Comparison of ENCODE assay signal across 27 cellular contexts in genomic region chr2:100124746-100125145, GRCh38. TPM values are rescaled to one million over a fixed set of nuclear protein-coding genes. Genes with fewer than 3 reads are reported as not detected.
DNase-seq lines count a peak whose midpoint lies in the region; ATAC-seq, FAIRE-seq and TF ChIP-seq lines count a peak whose summit lies in the region.
"Had no signal": no experiment of that assay in that cellular context is flagged by ENCODE, and none has a peak within 500 bp of the region (broad histone marks: within the 10 kb centered on the region; RNA-seq: fewer than 3 reads in every experiment).

No MANE protein-coding gene starts in this region.

- DNase-seq in COLO829 (ENCODE audit: low spot score) = peak; percentile 9
- DNase-seq in M059J (ENCODE audit: low read depth) = peak; percentile 74
- peak; percentile 16 for DNase-seq in bronchial epithelial cell (ENCODE audit: low read depth)
- no peak for DNase-seq in memory B cell (ENCODE audit: low spot score in 2 of 2)
- no peak for DNase-seq in middle frontal gyrus (ENCODE audit: extremely low spot score, low spot score)
- DNase-seq in DMS 273 (lab: John Stamatoyannopoulos, UW; ENCODE audit: unreplicated experiment) = no peak
- no peak for DNase-seq in SIG-M5 treated with dmso at 0.1 percent for 504 hours (lab: John Stamatoyannopoulos, UW; ENCODE audit: unreplicated experiment)
- DNase-seq: activated CD4-positive, alpha-beta T cell treated with anti-CD3 and anti-CD28 coated beads for 48 hours; activated CD8-positive, alpha-beta memory T cell treated with anti-CD3 and anti-CD28 coated beads for 24 hours; activated gamma-delta T cell; GOT3; HFFc6; IMR-90; kidney glomerular epithelial cell; lower lobe of right lung; NCI-H1092; NCI-H2029; posterior cingulate gyrus; stimulated activated CD4-positive, alpha-beta T cell treated with anti-CD3 and anti-CD28 coated beads, Interleukin-4, amount 100 ng/mL, for 24 hours; upper lobe of right lung had no signal

- no peak for TF ChIP-seq CTCF in bronchial epithelial cell (IDR thresholded peaks at IDR 0.05; ENCODE audit: insufficient read depth, low read length, severe bottlenecking)

- H3K27me3 Mint-ChIP-seq in memory B cell = no peaks in the 10 kb centered on the region

- peak overlapping the region; percentile 15 for H3K27ac Mint-ChIP-seq in memory B cell
- H3K27ac Mint-ChIP-seq: HFFc6; stimulated activated effector memory CD8-positive, alpha-beta T cell treated with anti-CD3 and anti-CD28 coated beads, Interleukin-12 subunit alpha, Interleukin-12 subunit beta, amount 100 ng/mL, for 72 hours; T-helper 2 cell treated with Interferon-gamma antibody and Interleukin-4, amounts not matched to agents 5 μg/mL and 100 μg/mL, for 36 hours had no signal

- no peaks in the 10 kb centered on the region for H3K27me3 ChIP-seq in bronchial epithelial cell (ENCODE audit: control insufficient read depth, insufficient read depth, low read length)
- H3K27me3 ChIP-seq: BLaER1 treated with 17β-estradiol and CSF1 and Interleukin-3, amounts not matched to agents 10 nM and 100 nM; upper lobe of right lung had no signal

- no peaks in the 10 kb centered on the region for H3K36me3 ChIP-seq in bronchial epithelial cell (ENCODE audit: control insufficient read depth, insufficient read depth, low read length)
- H3K36me3 ChIP-seq: lower lobe of right lung, upper lobe of right lung had no signal

- no peaks in the 10 kb centered on the region for H3K9me3 Mint-ChIP-seq in memory B cell
- H3K9me3 Mint-ChIP-seq: HFFc6; stimulated activated effector memory CD8-positive, alpha-beta T cell treated with anti-CD3 and anti-CD28 coated beads, Interleukin-12 subunit alpha, Interleukin-12 subunit beta, amount 100 ng/mL, for 72 hours; T-helper 2 cell treated with Interferon-gamma antibody and Interleukin-4, amounts not matched to agents 5 μg/mL and 100 μg/mL, for 36 hours had no signal

- no peak for ATAC-seq in memory B cell (ENCODE audit: low read depth)
- ATAC-seq in GM21526 (IDR thresholded peaks at IDR 0.05; ENCODE audit: low FRiP score, unreplicated experiment) = no peak
- ATAC-seq: lower lobe of right lung; sciatic nerve; SK-N-SH treated with all-trans-retinoic acid at 6 μM for 48 hours; stimulated activated effector memory CD8-positive, alpha-beta T cell treated with anti-CD3 and anti-CD28 coated beads, Interleukin-12 subunit alpha, Interleukin-12 subunit beta, amount 100 ng/mL, for 72 hours; upper lobe of right lung had no signal

- H3K36me3 Mint-ChIP-seq in memory B cell = peaks cover 58% of the 10 kb centered on the region
- H3K36me3 Mint-ChIP-seq: stimulated activated effector memory CD8-positive, alpha-beta T cell treated with anti-CD3 and anti-CD28 coated beads, Interleukin-12 subunit alpha, Interleukin-12 subunit beta, amount 100 ng/mL, for 72 hours had no signal

- H3K4me1 Mint-ChIP-seq in memory B cell = peaks cover 44% of the 10 kb centered on the region
- H3K4me1 Mint-ChIP-seq: stimulated activated effector memory CD8-positive, alpha-beta T cell treated with anti-CD3 and anti-CD28 coated beads, Interleukin-12 subunit alpha, Interleukin-12 subunit beta, amount 100 ng/mL, for 72 hours had no signal

- H3K4me3 ChIP-seq in bronchial epithelial cell (ENCODE audit: low read depth, low read length) = no peak overlapping the region
- H3K4me3 ChIP-seq: BLaER1 treated with 17β-estradiol and CSF1 and Interleukin-3, amounts not matched to agents 10 nM and 100 nM; lower lobe of right lung; upper lobe of right lung had no signal

- H3K4me3 Mint-ChIP-seq in memory B cell = no peak overlapping the region
- H3K4me3 Mint-ChIP-seq: HFFc6; stimulated activated effector memory CD8-positive, alpha-beta T cell treated with anti-CD3 and anti-CD28 coated beads, Interleukin-12 subunit alpha, Interleukin-12 subunit beta, amount 100 ng/mL, for 72 hours; T-helper 2 cell treated with Interferon-gamma antibody and Interleukin-4, amounts not matched to agents 5 μg/mL and 100 μg/mL, for 36 hours had no signal

- FAIRE-seq in bronchial epithelial cell (lab: Jason Lieb, UNC) = no peak
- FAIRE-seq: GM12892 had no signal

RNA-seq across cellular contexts. Expression of gene AFF3, which starts 17.6 kb away (rescaled TPM):
- 2.6 and 3.0 TPM in 2 replicates for total RNA-seq in M059J (2014; rRNA removed; shearing (Covaris generic))
- 0.13 TPM in 1 of 2 replicates, not detected in the other for total RNA-seq in bronchial epithelial cell

Comparison
In these comparisons a context has a peak if more than half of its experiments do, and no peak if none do; other contexts are left out.
1. DNase-seq: peak in COLO829 (single experiment), M059J (single experiment) and bronchial epithelial cell (single experiment); none in memory B cell (0 of 2), middle frontal gyrus (single experiment), DMS 273 (single experiment) and SIG-M5 treated with dmso at 0.1 percent for 504 hours (single experiment).